In the genomic region with DNA sequence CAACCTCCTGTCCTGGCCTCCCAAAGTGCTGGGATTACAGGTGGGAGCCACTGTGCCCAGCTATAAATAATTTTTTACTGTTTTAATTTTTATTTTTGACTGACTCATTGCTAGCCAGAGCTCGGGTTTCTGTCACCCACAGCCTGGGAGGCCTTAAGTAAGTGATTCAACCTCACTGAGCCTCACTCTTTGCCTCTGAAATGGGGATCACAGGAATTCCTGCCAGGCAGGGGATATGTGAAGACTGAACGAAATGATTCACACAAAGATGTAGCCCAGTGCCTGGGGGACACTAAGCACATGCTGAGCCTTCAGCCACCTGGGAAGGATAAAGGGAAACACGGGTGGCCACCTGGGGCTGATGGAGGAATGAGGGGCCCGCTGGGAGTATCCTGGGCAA, we compare ENCODE assay signal across 23 cellular contexts. TPM values are rescaled to one million over a fixed set of nuclear protein-coding genes. Genes with fewer than 3 reads are reported as not detected.
A peak's percentile ranks its signal among the peaks of the same experiment; 100 is the strongest.
DNase-seq lines count a peak whose midpoint lies in the region; ATAC-seq and TF ChIP-seq lines count a peak whose summit lies in the region.
"Had no signal": no experiment of that assay in that cellular context is flagged by ENCODE, and none has a peak within 500 bp of the region (broad histone marks: within the 10 kb centered on the region; RNA-seq: fewer than 3 reads in every experiment).

No MANE protein-coding gene starts in this region.

- H2AK9ac ChIP-seq in IMR-90 (replicated peaks; ENCODE audit: low read depth, low read length, poor library complexity) = no peak overlapping the region

- H3K9me3 Mint-ChIP-seq in Caco-2 (ENCODE audit: unreplicated experiment) = no peaks in the 10 kb centered on the region
- peaks cover 0 to 2% (median 0%) of the 10 kb centered on the region in 9 donors for H3K9me3 Mint-ChIP-seq in naive thymus-derived CD8-positive, alpha-beta T cell

- H3K4me1 Mint-ChIP-seq in Caco-2 (ENCODE audit: low read depth, unreplicated experiment) = peaks cover 31% of the 10 kb centered on the region
- peaks cover 15 to 33% (median 29%) of the 10 kb centered on the region in 4 donors for H3K4me1 Mint-ChIP-seq in naive thymus-derived CD8-positive, alpha-beta T cell

- no peak overlapping the region for H4K5ac ChIP-seq in IMR-90 (ENCODE audit: low read depth, low read length)

- no peak for TF ChIP-seq POLR2A in IMR-90 (IDR thresholded peaks at IDR 0.05; ENCODE audit: low read depth, low read length)

- H2BK5ac ChIP-seq in IMR-90 (ENCODE audit: low read depth, low read length, poor library complexity, severe bottlenecking) = peak overlapping the region; percentile 32

- TF ChIP-seq CTCF in IMR-90 (conservative IDR thresholded peaks at IDR 0.05; ENCODE audit: low read depth, low read length) (no peak), mammary epithelial cell (conservative IDR thresholded peaks at IDR 0.05 in 1 of 2, IDR thresholded peaks at IDR 0.05 in 1 of 2; ENCODE audit: extremely low read depth in 1 of 2, insufficient read depth in 1 of 2, low read depth in 1 of 2, low read length in 2 of 2) (no peak), Caco-2 (IDR thresholded peaks at IDR 0.05; ENCODE audit: insufficient read depth in 1 of 2, low read depth in 1 of 2, low read length in 1 of 2, severe bottlenecking in 1 of 2, unreplicated experiment in 1 of 2) (no peak)

- intact Hi-C loops in IMR-90 (cut with micrococcal nuclease) (no loop called here), mammary epithelial cell (cut with micrococcal nuclease) (no loop called here), Caco-2 (cut with micrococcal nuclease; ENCODE audit: unreplicated experiment) (no loop called here)

- H3K27me3 Mint-ChIP-seq in Caco-2 (ENCODE audit: insufficient read depth, unreplicated experiment) = no peaks in the 10 kb centered on the region
- peaks cover 10 to 44% (median 16%) of the 10 kb centered on the region in 5 donors for H3K27me3 Mint-ChIP-seq in naive thymus-derived CD8-positive, alpha-beta T cell

- TF ChIP-seq RAD21 in IMR-90 (IDR thresholded peaks at IDR 0.05; ENCODE audit: low read length) = no peak

- H2BK120ac ChIP-seq in IMR-90 (ENCODE audit: low read depth, low read length) = no peak overlapping the region

- no peak overlapping the region for H3K56ac ChIP-seq in IMR-90 (ENCODE audit: extremely low read depth, insufficient read depth, low read length)

- H3K4me2 ChIP-seq in IMR-90 (ENCODE audit: low read depth, low read length) = no peak overlapping the region
- H3K4me2 ChIP-seq in mammary epithelial cell (ENCODE audit: insufficient read depth, low read depth, low read length) = no peak overlapping the region

- no peak overlapping the region for H3K27ac ChIP-seq in IMR-90 (ENCODE audit: insufficient read depth, low read length)
- H3K27ac ChIP-seq in mammary epithelial cell (ENCODE audit: insufficient read depth, low read depth, low read length) = no peak overlapping the region
- H3K27ac ChIP-seq: VCaP had no signal

- peak; percentile 27 for DNase-seq in A172 (ENCODE audit: low spot score)
- DNase-seq in IMR-90 = peak; percentile 76
- peak; percentile 29 for DNase-seq in mammary epithelial cell
- peak; percentile 87 for DNase-seq in iris pigment epithelial cell (ENCODE audit: low read depth)
- no peak for DNase-seq in AG08396 (ENCODE audit: low spot score)
- DNase-seq in Caco-2 = no peak
- DNase-seq in naive thymus-derived CD8-positive, alpha-beta T cell = no peak
- no peak for DNase-seq in nucleus accumbens (lab: John Stamatoyannopoulos, UW)
- DNase-seq: activated CD8-positive, alpha-beta T cell treated with anti-CD3 and anti-CD28 coated beads, Interleukin-2, amount 10 ng/mL, durations not matched to agents 7 days and 5 days; CD4-positive, CD25-positive, alpha-beta regulatory T cell; dermis blood vessel endothelial cell; DMS79 treated with DMSO at 0.1 percent for 48 hours; naive thymus-derived CD4-positive, alpha-beta T cell; NCI-H2081 treated with DMSO at 0.1 percent for 48 hours; NCI-H774; stimulated activated CD4-positive, alpha-beta T cell treated with anti-CD3 and anti-CD28 coated beads, Interleukin-15, amount 100 ng/mL, for 24 hours; stimulated activated naive CD8-positive, alpha-beta T cell treated with anti-CD3 and anti-CD28 coated beads, Interleukin-15, Interleukin-2, amounts not matched to agents 100 U/mL and 50 U/mL, for 24 hours had no signal

- no peak overlapping the region for H3K14ac ChIP-seq in IMR-90 (replicated peaks; ENCODE audit: low read depth, low read length)

- H2AK5ac ChIP-seq in IMR-90 (ENCODE audit: low read depth, low read length) = no peak overlapping the region

- H3K9ac ChIP-seq in IMR-90 (ENCODE audit: low read depth, low read length) = no peak overlapping the region
- no peak overlapping the region for H3K9ac ChIP-seq in mammary epithelial cell (ENCODE audit: insufficient read depth, low read length)

- H3K18ac ChIP-seq in IMR-90 (ENCODE audit: low read depth, low read length) = no peak overlapping the region

- peaks cover 6% of the 10 kb centered on the region; the same call in 1 of the 2 replicates for H3K9me1 ChIP-seq in IMR-90 (ENCODE audit: insufficient read depth, low read length)

- POLR2A ChIA-PET in IMR-90 (lab: Charles Lee; ENCODE audit: unreplicated experiment) = no interaction called here
- POLR2A ChIA-PET in Caco-2 (lab: Charles Lee) = no interaction called here
- POLR2A ChIA-PET in naive thymus-derived CD8-positive, alpha-beta T cell (lab: Charles Lee) = no interaction called here

- H3K79me1 ChIP-seq in IMR-90 (ENCODE audit: low read depth in 1 of 2, low read length in 2 of 2) = no peaks in the 10 kb centered on the region

- H3K36me3 ChIP-seq in IMR-90 (ENCODE audit: control insufficient read depth, insufficient read depth, low read length) = no peaks in the 10 kb centered on the region
- H3K36me3 ChIP-seq in mammary epithelial cell (ENCODE audit: insufficient read depth, low read length) = no peaks in the 10 kb centered on the region
- H3K36me3 ChIP-seq in Caco-2 (ENCODE audit: control insufficient read depth, insufficient read depth, low read length) = no peaks in the 10 kb centered on the region

- H3K27me3 ChIP-seq in IMR-90 (ENCODE audit: control insufficient read depth, insufficient read depth, low read length) (no peaks in the 10 kb centered on the region), mammary epithelial cell (ENCODE audit: insufficient read depth, low read length) (no peaks in the 10 kb centered on the region), Caco-2 (replicated peaks; ENCODE audit: control insufficient read depth, insufficient read depth, low read length) (no peaks in the 10 kb centered on the region)

- BruUV-seq in IMR-90 (replicated peaks; lab: Mats Ljungman, UMichigan) = no TSS peak
- no TSS peak for BruUV-seq in mammary epithelial cell (replicated peaks; lab: Mats Ljungman, UMichigan)
- no TSS peak for BruUV-seq in Caco-2 (replicated peaks; lab: Mats Ljungman, UMichigan)

- no peak overlapping the region for H3K4me3 ChIP-seq in IMR-90 (ENCODE audit: insufficient read depth, low read depth, low read length)
- no peak overlapping the region for H3K4me3 ChIP-seq in mammary epithelial cell (replicated peaks in 1 of 3; ENCODE audit: insufficient read depth in 1 of 3, low read depth in 2 of 3, low read length in 3 of 3)
- H3K4me3 ChIP-seq in Caco-2 (ENCODE audit: low read depth, low read length) = no peak overlapping the region

- no peak overlapping the region for H3K4me3 Mint-ChIP-seq in Caco-2 (ENCODE audit: unreplicated experiment)
- H3K4me3 Mint-ChIP-seq in naive thymus-derived CD8-positive, alpha-beta T cell = no peak overlapping the region
- H3K4me3 Mint-ChIP-seq: activated CD8-positive, alpha-beta T cell treated with anti-CD3 and anti-CD28 coated beads, Interleukin-2, amount 10 ng/mL, durations not matched to agents 7 days and 5 days; CD4-positive, CD25-positive, alpha-beta regulatory T cell; naive thymus-derived CD4-positive, alpha-beta T cell had no signal

- 62% methylated on average over 3 of the region's 4 CpGs; no CpG with 5 or more reads in 1 of the 2 experiments for WGBS in IMR-90 (ENCODE audit: extremely low coverage in 2 of 2, insufficient read length in 1 of 2), 2 experiments
- 69% methylated on average over 4 of the region's 4 CpGs for WGBS in mammary epithelial cell (ENCODE audit: low coverage, missing lambda C conversion rate)

- H3K27ac Mint-ChIP-seq in Caco-2 (ENCODE audit: unreplicated experiment) = no peak overlapping the region
- peak overlapping the region in 1 of 10 donors; percentile 75 for H3K27ac Mint-ChIP-seq in naive thymus-derived CD8-positive, alpha-beta T cell
- H3K27ac Mint-ChIP-seq: activated CD8-positive, alpha-beta T cell treated with anti-CD3 and anti-CD28 coated beads, Interleukin-2, amount 10 ng/mL, durations not matched to agents 7 days and 5 days; CD4-positive, CD25-positive, alpha-beta regulatory T cell; naive thymus-derived CD4-positive, alpha-beta T cell had no signal

- H4K91ac ChIP-seq in IMR-90 (ENCODE audit: insufficient read depth, low read depth, low read length) = no peak overlapping the region

- no peak overlapping the region for H2BK20ac ChIP-seq in IMR-90 (ENCODE audit: low read depth, low read length)

- no peaks in the 10 kb centered on the region for H3K9me3 ChIP-seq in IMR-90 (ENCODE audit: control insufficient read depth, insufficient read depth, low read length)
- H3K9me3 ChIP-seq in mammary epithelial cell (replicated peaks; ENCODE audit: insufficient read depth, low read length) = no peaks in the 10 kb centered on the region
- H3K9me3 ChIP-seq in Caco-2 = no peaks in the 10 kb centered on the region

- CTCF ChIA-PET in IMR-90 (lab: Yijun Ruan, JAX) = no interaction called here
- CTCF ChIA-PET in mammary epithelial cell (lab: Charles Lee; ENCODE audit: low non-redundant PET) = no interaction called here
- CTCF ChIA-PET in Caco-2 (lab: Charles Lee) = no interaction called here

- no peak overlapping the region for H2BK15ac ChIP-seq in IMR-90 (ENCODE audit: low read depth, low read length)

- H2AFZ ChIP-seq in IMR-90 (replicated peaks; ENCODE audit: low read length, poor library complexity) = no peak overlapping the region
- no peak overlapping the region for H2AFZ ChIP-seq in mammary epithelial cell (ENCODE audit: low read depth, low read length)

- in situ Hi-C loops in IMR-90 (cut with MboI; ENCODE audit: low sequenced_read_pairs) = no loop called here
- in situ Hi-C loops in mammary epithelial cell (cut with MboI; ENCODE audit: low sequenced_read_pairs in 2 of 2) = no loop called here

- H3K79me2 ChIP-seq in mammary epithelial cell (ENCODE audit: insufficient read depth, low read length) = no peaks in the 10 kb centered on the region

- H3K4ac ChIP-seq in IMR-90 (ENCODE audit: low read depth, low read length) = no peak overlapping the region

- H3K36me3 Mint-ChIP-seq in Caco-2 (ENCODE audit: insufficient read depth, unreplicated experiment) = peaks cover 11% of the 10 kb centered on the region
- no peaks in the 10 kb centered on the region for H3K36me3 Mint-ChIP-seq in naive thymus-derived CD8-positive, alpha-beta T cell
- H3K36me3 Mint-ChIP-seq: CD4-positive, CD25-positive, alpha-beta regulatory T cell had no signal

- H4K20me1 ChIP-seq in IMR-90 (ENCODE audit: insufficient read depth, low read length) (no peaks in the 10 kb centered on the region), mammary epithelial cell (ENCODE audit: insufficient read depth, low read length) (no peaks in the 10 kb centered on the region)

- H3K23ac ChIP-seq in IMR-90 (ENCODE audit: low read depth, low read length) = no peak overlapping the region

- dilution Hi-C loops in IMR-90 (cut with HindIII; ENCODE audit: low sequenced_read_pairs, unreplicated experiment) (no loop called here), mammary epithelial cell (cut with HindIII; ENCODE audit: low sequenced_read_pairs) (no loop called here)

- H4K8ac ChIP-seq in IMR-90 (ENCODE audit: low read depth in 2 of 2, low read length in 2 of 2) = no peak overlapping the region

- ATAC-seq in IMR-90 (ENCODE audit: low read depth) = no peak
- no peak for ATAC-seq in naive thymus-derived CD8-positive, alpha-beta T cell
- ATAC-seq: activated CD8-positive, alpha-beta T cell treated with anti-CD3 and anti-CD28 coated beads, Interleukin-2, amount 10 ng/mL, durations not matched to agents 7 days and 5 days; naive thymus-derived CD4-positive, alpha-beta T cell; stimulated activated naive CD8-positive, alpha-beta T cell treated with anti-CD3 and anti-CD28 coated beads, Interleukin-15, Interleukin-2, amounts not matched to agents 100 U/mL and 50 U/mL, for 24 hours had no signal

- peaks cover 18% of the 10 kb centered on the region for H3K4me1 ChIP-seq in IMR-90 (ENCODE audit: control insufficient read depth, insufficient read depth, low read length)
- peaks cover 36% of the 10 kb centered on the region for H3K4me1 ChIP-seq in mammary epithelial cell (ENCODE audit: insufficient read depth, low read length)
- peaks cover 31% of the 10 kb centered on the region for H3K4me1 ChIP-seq in Caco-2

RNA-seq across cellular contexts. Expression of a gene that starts 3.8 kb away (rescaled TPM):
- 0.77 TPM in 1 of 2 replicates, not detected in the other for total RNA-seq in A172 (2014; rRNA removed; shearing (Covaris generic))
- not detected in 2 replicates for total RNA-seq in IMR-90 (2012; rRNA removed)
- polyA plus RNA-seq in IMR-90 (2012; rRNA removed) = not detected in 2 replicates
- not detected in 2 replicates for polyA plus RNA-seq in IMR-90 (2012; cell fraction: cytosol; rRNA removed)
- 0.05 and 0.06 TPM in 2 replicates for polyA plus RNA-seq in IMR-90 (2012; cell fraction: nucleus; rRNA removed; ENCODE audit: low replicate concordance)
- total RNA-seq in mammary epithelial cell = not detected
- not detected for polyA plus RNA-seq in mammary epithelial cell
- not detected for polyA minus RNA-seq in mammary epithelial cell
- not detected in 2 replicates for total RNA-seq in Caco-2 (2022)
- under 1 TPM in 1 of 2 experiments, not detected in 1; 0.11 TPM for total RNA-seq in naive thymus-derived CD8-positive, alpha-beta T cell
- polyA plus RNA-seq in naive thymus-derived CD8-positive, alpha-beta T cell = not detected
- total RNA-seq: A673; activated CD8-positive, alpha-beta T cell treated with anti-CD3 and anti-CD28 coated beads, Interleukin-2, amount 10 ng/mL, durations not matched to agents 7 days and 5 days; aorta; dermis blood vessel endothelial cell; lower leg skin; naive thymus-derived CD4-positive, alpha-beta T cell; pulmonary artery endothelial cell; ureter had no signal
- polyA plus RNA-seq: CD4-positive, CD25-positive, alpha-beta regulatory T cell; naive thymus-derived CD4-positive, alpha-beta T cell had no signal

RNA-seq across cellular contexts. Expression of a gene that starts 9.6 kb away (rescaled TPM):
- not detected in 2 replicates for total RNA-seq in A172 (2014; rRNA removed; shearing (Covaris generic))
- not detected in 2 replicates for total RNA-seq in IMR-90 (2012; rRNA removed)
- polyA plus RNA-seq in IMR-90 (2012; rRNA removed) = 0.03 and 0.06 TPM in 2 replicates
- 0.10 TPM in 1 of 2 replicates, not detected in the other for polyA plus RNA-seq in IMR-90 (2012; cell fraction: cytosol; rRNA removed)
- 0.03 TPM in 2 replicates for polyA plus RNA-seq in IMR-90 (2012; cell fraction: nucleus; rRNA removed; ENCODE audit: low replicate concordance)
- total RNA-seq in mammary epithelial cell = 1 to 10 TPM in 1 of 2 donors, not detected in 1; 1.7 TPM
- polyA plus RNA-seq in mammary epithelial cell = 0.07 TPM
- polyA minus RNA-seq in mammary epithelial cell = not detected
- 1.9 and 2.1 TPM in 2 replicates for total RNA-seq in Caco-2 (2022)
- total RNA-seq in naive thymus-derived CD8-positive, alpha-beta T cell = 1 to 10 TPM in 1 of 2 experiments, under 1 TPM in 1; 0.69 to 1.3 TPM
- polyA plus RNA-seq in naive thymus-derived CD8-positive, alpha-beta T cell = 1 to 10 TPM in 2 of 3 donors, under 1 TPM in 1; 0.99 to 1.4 (median 1.2) TPM
- total RNA-seq: A673; CD4-positive, CD25-positive, alpha-beta regulatory T cell; dermis blood vessel endothelial cell; pulmonary artery endothelial cell had no signal
- polyA plus RNA-seq: aorta had no signal

RNA-seq across cellular contexts. Expression of a gene that starts 27.0 kb away (rescaled TPM):
- 2.8 and 3.5 TPM in 2 replicates for total RNA-seq in A172 (2014; rRNA removed; shearing (Covaris generic))
- total RNA-seq in IMR-90 (2012; rRNA removed) (0.56 and 0.90 TPM in 2 replicates), mammary epithelial cell (1 to 10 TPM; 2.9 to 4.3 TPM), Caco-2 (2022) (0.11 TPM in 1 of 2 replicates, not detected in the other)
- polyA plus RNA-seq in IMR-90 (2012; rRNA removed) (1.4 and 1.6 TPM in 2 replicates), mammary epithelial cell (1.6 TPM)
- polyA plus RNA-seq in IMR-90 (2012; cell fraction: cytosol; rRNA removed) = 1.0 and 1.2 TPM in 2 replicates
- polyA plus RNA-seq in IMR-90 (2012; cell fraction: nucleus; rRNA removed; ENCODE audit: low replicate concordance) = 16.1 and 24.8 TPM in 2 replicates
- polyA minus RNA-seq in mammary epithelial cell = not detected
- total RNA-seq in naive thymus-derived CD8-positive, alpha-beta T cell = 1 to 10 TPM; 2.7 to 4.5 TPM
- polyA plus RNA-seq in naive thymus-derived CD8-positive, alpha-beta T cell = 1 to 10 TPM in 1 of 3 donors, under 1 TPM in 2; 0.25 to 1.1 (median 0.74) TPM

RNA-seq across cellular contexts. Expression of a gene that starts 40.0 kb away (rescaled TPM):
- 46.9 and 49.0 TPM in 2 replicates for total RNA-seq in A172 (2014; rRNA removed; shearing (Covaris generic))
- total RNA-seq in IMR-90 (2012; rRNA removed) = 13.3 and 14.2 TPM in 2 replicates
- polyA plus RNA-seq in IMR-90 (2012; rRNA removed) = 19.8 and 23.2 TPM in 2 replicates
- polyA plus RNA-seq in IMR-90 (2012; cell fraction: cytosol; rRNA removed) = 20.8 and 28.8 TPM in 2 replicates
- polyA plus RNA-seq in IMR-90 (2012; cell fraction: nucleus; rRNA removed; ENCODE audit: low replicate concordance) = 38.3 and 68.2 TPM in 2 replicates
- 10 to 100 TPM; 17.3 to 23.6 TPM for total RNA-seq in mammary epithelial cell
- 23.4 TPM for polyA plus RNA-seq in mammary epithelial cell
- polyA minus RNA-seq in mammary epithelial cell = 10.7 TPM
- total RNA-seq in Caco-2 (2022) = 29.1 and 30.6 TPM in 2 replicates
- total RNA-seq in naive thymus-derived CD8-positive, alpha-beta T cell = 10 to 100 TPM; 68.5 to 70.5 TPM
- 10 to 100 TPM; 31.7 to 55.5 (median 41.1) TPM for polyA plus RNA-seq in naive thymus-derived CD8-positive, alpha-beta T cell

RNA-seq across cellular contexts. Expression of a gene that starts 59.8 kb away (rescaled TPM):
- 18.9 and 21.9 TPM in 2 replicates for total RNA-seq in A172 (2014; rRNA removed; shearing (Covaris generic))
- total RNA-seq in IMR-90 (2012; rRNA removed) (19.2 and 22.8 TPM in 2 replicates), mammary epithelial cell (10 to 100 TPM; 52.8 to 59.4 TPM), Caco-2 (2022) (37.2 and 41.3 TPM in 2 replicates)
- polyA plus RNA-seq in IMR-90 (2012; rRNA removed) (41.3 and 43.8 TPM in 2 replicates), mammary epithelial cell (28.2 TPM)
- 11.2 and 23.0 TPM in 2 replicates for polyA plus RNA-seq in IMR-90 (2012; cell fraction: cytosol; rRNA removed)
- polyA plus RNA-seq in IMR-90 (2012; cell fraction: nucleus; rRNA removed; ENCODE audit: low replicate concordance) = 241 and 472 TPM in 2 replicates
- 44.9 TPM for polyA minus RNA-seq in mammary epithelial cell
- total RNA-seq in naive thymus-derived CD8-positive, alpha-beta T cell = 100 to 1,000 TPM in 1 of 2 experiments, 10 to 100 TPM in 1; 92.9 to 103 TPM
- polyA plus RNA-seq in naive thymus-derived CD8-positive, alpha-beta T cell = 10 to 100 TPM in 2 of 3 donors, 1 to 10 TPM in 1; 8.6 to 14.5 (median 12.3) TPM

Comparison
In these comparisons a context has a peak if more than half of its experiments do, and no peak if none do; other contexts are left out.
1. DNase-seq: peak in A172 (single experiment), IMR-90 (single experiment), mammary epithelial cell (single experiment) and iris pigment epithelial cell (single experiment); none in AG08396 (single experiment), Caco-2 (0 of 2), naive thymus-derived CD8-positive, alpha-beta T cell (0 of 10) and nucleus accumbens (0 of 56).